15 cellular contexts compared by ENCODE assay signal in genomic region chr5:171316258-171317121, GRCh38. TPM values are rescaled to one million over a fixed set of nuclear protein-coding genes. Genes with fewer than 3 reads are reported as not detected.
DNase-seq lines count a peak whose midpoint lies in the region; ATAC-seq and TF ChIP-seq lines count a peak whose summit lies in the region.
"Had no signal": no experiment of that assay in that cellular context is flagged by ENCODE, and none has a peak within 500 bp of the region (broad histone marks: within the 10 kb centered on the region; RNA-seq: fewer than 3 reads in every experiment).

No MANE protein-coding gene starts in this region.

- peaks cover 94% of the 10 kb centered on the region for H3K27me3 ChIP-seq in neuron (ENCODE audit: insufficient read depth, low read length)

- H3K27me3 Mint-ChIP-seq in HFFc6 (ENCODE audit: insufficient read depth) = peaks cover 75% of the 10 kb centered on the region
- peaks cover 37% of the 10 kb centered on the region for H3K27me3 Mint-ChIP-seq in glutamatergic neuron (ENCODE audit: unreplicated experiment)

- peak overlapping the region; percentile 1; the same call in 1 of the 2 replicates for H3K4me3 ChIP-seq in AG04449 (ENCODE audit: low read depth, low read length)
- H3K4me3 ChIP-seq in neuron (ENCODE audit: low read length) = no peak overlapping the region

- H3K9me3 Mint-ChIP-seq in HFFc6 (no peaks in the 10 kb centered on the region; the same call in 1 of the 2 replicates), glutamatergic neuron (ENCODE audit: unreplicated experiment) (peaks cover 36% of the 10 kb centered on the region)

- no peak overlapping the region for H3K27ac Mint-ChIP-seq in HFFc6
- peak overlapping the region; percentile 85 for H3K27ac Mint-ChIP-seq in glutamatergic neuron (ENCODE audit: unreplicated experiment)

- H3K4me1 ChIP-seq in neuron (ENCODE audit: insufficient read depth, low read length) = peaks cover 12% of the 10 kb centered on the region

- H3K4me3 Mint-ChIP-seq in HFFc6 = peak overlapping the region; percentile 74
- H3K4me3 Mint-ChIP-seq in glutamatergic neuron (ENCODE audit: unreplicated experiment) = peak overlapping the region; percentile 99

- H2AFZ ChIP-seq in neuron (ENCODE audit: low read depth, low read length) = peak overlapping the region; percentile 13

- peaks cover 27% of the 10 kb centered on the region for H3K4me1 Mint-ChIP-seq in HFFc6 (ENCODE audit: low read depth)
- H3K4me1 Mint-ChIP-seq in glutamatergic neuron (ENCODE audit: low read depth, unreplicated experiment) = peaks cover 33% of the 10 kb centered on the region

- TF ChIP-seq CTCF in AG04449 (IDR thresholded peaks at IDR 0.05; ENCODE audit: insufficient read depth, low read length, missing control alignments) (no peak), HFFc6 (IDR thresholded peaks at IDR 0.05) (no peak), glutamatergic neuron (IDR thresholded peaks at IDR 0.05; ENCODE audit: partially characterized antibody, unreplicated experiment) (no peak)

- POLR2A ChIA-PET in AG04449 (lab: Yijun Ruan, JAX) = no interaction called here

- ATAC-seq in GM19467 (IDR thresholded peaks at IDR 0.05; ENCODE audit: unreplicated experiment) = no peak
- ATAC-seq: HCT116, Panc1 had no signal

- H3K36me3 Mint-ChIP-seq in HFFc6 (ENCODE audit: low read depth) (no peaks in the 10 kb centered on the region), glutamatergic neuron (ENCODE audit: unreplicated experiment) (peaks cover 13% of the 10 kb centered on the region)

- DNase-seq in AG04449 (ENCODE audit: low read depth, low spot score) (no peak), HFFc6 (no peak), glutamatergic neuron (peak; percentile 60), NCI-H774 (lab: John Stamatoyannopoulos, UW) (no peak), HT-29 (ENCODE audit: low spot score) (no peak)
- DNase-seq in stimulated activated CD8-positive, alpha-beta memory T cell treated with anti-CD3 and anti-CD28 coated beads, Interleukin-4, amount 100 ng/mL, for 48 hours = no peak
- DNase-seq: cortex of kidney; Karpas-422; naive B cell; NCI-H2107; stimulated activated CD4-positive, alpha-beta T cell treated with anti-CD3 and anti-CD28 coated beads, Interleukin-4, amount 100 ng/mL, for 1 hour had no signal

- H3K36me3 ChIP-seq in neuron (ENCODE audit: insufficient read depth, low read length) = no peaks in the 10 kb centered on the region

- no peaks in the 10 kb centered on the region for H3K9me3 ChIP-seq in neuron (ENCODE audit: low read length)

- CTCF ChIA-PET in AG04449 (lab: Yijun Ruan, JAX) = interaction anchor here (0.8 to 1.7 kb wide), 4 partner anchors 26 to 111 kb away, joined by 3 to 9 read pairs (median 4); no protein-coding TSS in a partner anchor

RNA-seq across cellular contexts. Expression of gene TLX3, which starts 7.4 kb away (rescaled TPM):
- total RNA-seq in HFFc6 (2021; fragmentation: NEBNext Ultra II Directional; extraction: Animal tissue kit (Norgen Biotek cat#: 25700)) = not detected
- 161 TPM for total RNA-seq in glutamatergic neuron (ENCODE audit: unreplicated experiment)
- not detected in 2 replicates for total RNA-seq in HT-29 (2014; rRNA removed; shearing (Covaris generic))

Comparison
In these comparisons a context has a peak if more than half of its experiments do, and no peak if none do; other contexts are left out.
1. RNA of gene TLX3, which starts 7.4 kb away (total RNA-seq): 161 TPM in glutamatergic neuron (single experiment); not detected in HFFc6 and not detected in HT-29; every median in the first group is over 100 times any median in the second.